8 cellular contexts compared by ENCODE assay signal in the genomic region with DNA sequence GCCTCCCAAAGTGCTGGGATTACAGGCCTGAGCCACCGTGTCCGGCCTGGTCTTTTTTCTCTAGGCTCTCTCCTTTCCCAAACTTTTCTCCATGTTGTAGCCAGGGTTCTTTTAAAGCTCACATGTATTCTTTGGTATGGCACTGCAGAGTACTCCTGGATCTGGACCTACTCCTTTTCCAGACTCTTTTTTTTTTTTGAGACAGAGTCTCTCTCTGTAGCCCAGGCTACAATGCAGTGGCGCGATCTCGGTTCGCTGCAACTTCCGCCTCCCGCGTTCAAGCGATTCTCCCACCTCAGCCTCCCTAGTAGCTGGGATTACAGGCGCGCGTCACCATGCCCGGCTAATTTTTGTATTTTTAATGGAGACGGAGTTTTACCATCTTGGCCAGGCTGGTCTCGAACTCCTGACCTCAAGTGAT. TPM values are rescaled to one million over a fixed set of nuclear protein-coding genes. Genes with fewer than 3 reads are reported as not detected.
DNase-seq lines count a peak whose midpoint lies in the region; ATAC-seq, FAIRE-seq and TF ChIP-seq lines count a peak whose summit lies in the region.

No MANE protein-coding gene starts in this region.

- peak overlapping the region; percentile 79 for H3K4me3 ChIP-seq in astrocyte (ENCODE audit: insufficient read depth, low read depth, low read length)
- H3K4me3 ChIP-seq in lower lobe of right lung, result peak overlapping the region; percentile 72
- H3K4me3 ChIP-seq in transverse colon, result peak overlapping the region in 3 of 4 donors; percentile 56 to 84 (median 70)

- H3K9me3 ChIP-seq in astrocyte (ENCODE audit: insufficient read depth, low read depth, low read length) (no peaks in the 10 kb centered on the region), lower lobe of right lung (no peaks in the 10 kb centered on the region), transverse colon (no peaks in the 10 kb centered on the region)

- H3K27ac Mint-ChIP-seq in activated naive CD4-positive, alpha-beta T cell treated with anti-CD3 and anti-CD28 coated beads, Interleukin-2, amount 10 ng/mL, durations not matched to agents 7 days and 5 days, result peak overlapping the region; percentile 96
- peak overlapping the region; percentile 92 for H3K27ac Mint-ChIP-seq in astrocyte (ENCODE audit: unreplicated experiment)

- H4K20me1 ChIP-seq in astrocyte (ENCODE audit: insufficient read depth, low read length), result no peaks in the 10 kb centered on the region

- FAIRE-seq in astrocyte (lab: Jason Lieb, UNC), result no peak

- peaks cover 5% of the 10 kb centered on the region for H3K27me3 Mint-ChIP-seq in activated naive CD4-positive, alpha-beta T cell treated with anti-CD3 and anti-CD28 coated beads, Interleukin-2, amount 10 ng/mL, durations not matched to agents 7 days and 5 days
- no peaks in the 10 kb centered on the region for H3K27me3 Mint-ChIP-seq in astrocyte (ENCODE audit: low read depth, unreplicated experiment)

- CTCF ChIA-PET in activated naive CD4-positive, alpha-beta T cell treated with anti-CD3 and anti-CD28 coated beads, Interleukin-2, amount 10 ng/mL, durations not matched to agents 7 days and 5 days (lab: Charles Lee), result interaction anchor here (1.3 to 1.9 kb wide), 3 partner anchors 33 to 237 kb away, joined by 3 to 11 read pairs (median 4); no protein-coding TSS in a partner anchor

- TF ChIP-seq EP300 in transverse colon (IDR thresholded peaks at IDR 0.05; ENCODE audit: low read depth), result no peak

- ATAC-seq in lower lobe of right lung, result no peak

- H3K4me2 ChIP-seq in astrocyte (ENCODE audit: low read length), result peak overlapping the region; percentile 83

- peak overlapping the region; percentile 57 for H2AFZ ChIP-seq in astrocyte (ENCODE audit: low read depth, low read length)

- H3K4me1 ChIP-seq in astrocyte (ENCODE audit: insufficient read depth, low read length) (no peaks in the 10 kb centered on the region), lower lobe of right lung (peaks cover 15% of the 10 kb centered on the region), transverse colon (peaks cover 7 to 57% (median 40%) of the 10 kb centered on the region in 4 donors)

- no peaks in the 10 kb centered on the region for H3K9me3 Mint-ChIP-seq in activated naive CD4-positive, alpha-beta T cell treated with anti-CD3 and anti-CD28 coated beads, Interleukin-2, amount 10 ng/mL, durations not matched to agents 7 days and 5 days
- no peaks in the 10 kb centered on the region for H3K9me3 Mint-ChIP-seq in astrocyte (ENCODE audit: unreplicated experiment)

- H3K9ac ChIP-seq in astrocyte (ENCODE audit: low read length), result peak overlapping the region; percentile 88

- peaks cover 35% of the 10 kb centered on the region for H3K4me1 Mint-ChIP-seq in activated naive CD4-positive, alpha-beta T cell treated with anti-CD3 and anti-CD28 coated beads, Interleukin-2, amount 10 ng/mL, durations not matched to agents 7 days and 5 days
- H3K4me1 Mint-ChIP-seq in astrocyte (ENCODE audit: low read depth, unreplicated experiment), result peaks cover 5% of the 10 kb centered on the region

- no peak for DNase-seq in activated naive CD4-positive, alpha-beta T cell treated with anti-CD3 and anti-CD28 coated beads, Interleukin-2, amount 10 ng/mL, durations not matched to agents 7 days and 5 days
- no peak for DNase-seq in activated naive CD4-positive, alpha-beta T cell treated with Interleukin-2 at 50 U/mL for 16 hours
- DNase-seq in astrocyte (ENCODE audit: low read depth) (no peak), lower lobe of right lung (no peak), transverse colon (no peak), NCI-H510A treated with DMSO at 0.1 percent for 48 hours (lab: John Stamatoyannopoulos, UW) (no peak), islet precursor cell (no peak), superior temporal gyrus (ENCODE audit: extremely low spot score) (no peak)

- intact Hi-C loops in lower lobe of right lung (cut with DNase I) (no loop called here), transverse colon (cut with DNase I; ENCODE audit: low total_unique reads) (loop anchor here (10.0 kb wide), 1 partner anchor 73 kb away; a partner anchor contains a TSS)

- peak overlapping the region; percentile 96 for H3K4me3 Mint-ChIP-seq in activated naive CD4-positive, alpha-beta T cell treated with anti-CD3 and anti-CD28 coated beads, Interleukin-2, amount 10 ng/mL, durations not matched to agents 7 days and 5 days
- peak overlapping the region; percentile 87 for H3K4me3 Mint-ChIP-seq in astrocyte (ENCODE audit: unreplicated experiment)

- H3K36me3 Mint-ChIP-seq in activated naive CD4-positive, alpha-beta T cell treated with anti-CD3 and anti-CD28 coated beads, Interleukin-2, amount 10 ng/mL, durations not matched to agents 7 days and 5 days, result peaks cover 21% of the 10 kb centered on the region
- no peaks in the 10 kb centered on the region for H3K36me3 Mint-ChIP-seq in astrocyte (ENCODE audit: low read depth, unreplicated experiment)

- in situ Hi-C loops in transverse colon (cut with MboI; ENCODE audit: low pct_ligation_motif_present in 1 of 4, low pct_unique_long_range_greater_than_20kb in 1 of 4, low sequenced_read_pairs in 3 of 4), result loop anchor here in 2 of 4 donors (10.0 kb wide), 1 partner anchor 73 kb away; a partner anchor contains a TSS

- peak overlapping the region; percentile 86 for H3K27ac ChIP-seq in astrocyte (ENCODE audit: low read depth, low read length)
- peak overlapping the region; percentile 88 for H3K27ac ChIP-seq in lower lobe of right lung
- H3K27ac ChIP-seq in transverse colon, result peak overlapping the region; percentile 85 to 97 (median 92)

- H3K36me3 ChIP-seq in astrocyte (ENCODE audit: insufficient read depth, low read length), result no peaks in the 10 kb centered on the region
- peaks cover 29% of the 10 kb centered on the region for H3K36me3 ChIP-seq in lower lobe of right lung
- H3K36me3 ChIP-seq in transverse colon, result peaks cover 0 to 19% (median 8%) of the 10 kb centered on the region in 4 donors

- no peak for TF ChIP-seq CTCF in astrocyte (IDR thresholded peaks at IDR 0.05; ENCODE audit: insufficient read depth, low read depth, low read length)
- TF ChIP-seq CTCF in lower lobe of right lung (IDR thresholded peaks at IDR 0.05), result no peak
- TF ChIP-seq CTCF in transverse colon (IDR thresholded peaks at IDR 0.05), result no peak

- H3K27me3 ChIP-seq in astrocyte (ENCODE audit: insufficient read depth, low read length) (no peaks in the 10 kb centered on the region), lower lobe of right lung (ENCODE audit: low read depth) (no peaks in the 10 kb centered on the region), transverse colon (no peaks in the 10 kb centered on the region)

- H3K79me2 ChIP-seq in astrocyte (ENCODE audit: insufficient read depth, low read length), result peaks cover 11% of the 10 kb centered on the region

- WGBS in transverse colon (ENCODE audit: low coverage in 1 of 2), 2 donors, result 77 to 86% methylated on average over 3 to 16 of the region's 16 CpGs

- TF ChIP-seq POLR2A in transverse colon (IDR thresholded peaks at IDR 0.05), result no peak

RNA-seq across cellular contexts. Expression of a gene that starts 0.6 kb away (rescaled TPM):
- total RNA-seq in astrocyte, result 10.4 and 11.6 TPM in 2 replicates
- 12.6 TPM for total RNA-seq in lower lobe of right lung
- 10 to 100 TPM; 12.1 to 36.3 (median 27.4) TPM for total RNA-seq in transverse colon

RNA-seq across cellular contexts. Expression of a gene that starts 41.3 kb away (rescaled TPM):
- total RNA-seq in astrocyte (72.6 and 78.5 TPM in 2 replicates), lower lobe of right lung (44.2 TPM), transverse colon (10 to 100 TPM; 31.4 to 51.1 (median 41.6) TPM)
